37 cellular contexts compared by ENCODE assay signal in the genomic region with DNA sequence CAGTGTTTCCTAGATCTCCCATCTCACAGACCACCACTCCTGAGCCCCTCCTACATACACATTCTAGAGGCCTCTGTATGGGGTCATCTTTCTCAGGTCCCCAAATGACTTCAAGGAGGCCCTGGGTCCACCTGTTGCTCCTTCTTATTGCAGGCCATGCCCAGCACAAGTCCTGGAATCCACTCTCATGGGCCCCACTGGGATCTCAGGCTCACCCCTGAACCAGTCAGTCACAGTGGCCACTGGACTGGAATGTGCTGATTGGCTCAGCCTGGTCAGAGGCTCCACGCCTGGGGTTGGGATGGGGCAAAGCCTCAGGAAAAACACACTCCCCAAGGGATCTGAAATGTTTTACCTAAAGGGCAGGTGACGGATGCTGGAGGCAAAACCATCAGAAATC. TPM values are rescaled to one million over a fixed set of nuclear protein-coding genes. Genes with fewer than 3 reads are reported as not detected.
"Had no signal": no experiment of that assay in that cellular context is flagged by ENCODE, and none has a peak within 500 bp of the region (broad histone marks: within the 10 kb centered on the region; RNA-seq: fewer than 3 reads in every experiment).

No MANE protein-coding gene starts in this region.

- ATAC-seq: activated CD4-positive, alpha-beta T cell treated with anti-CD3 and anti-CD28 coated beads for 36 hours; activated CD8-positive, alpha-beta memory T cell treated with anti-CD3 and anti-CD28 coated beads, Interleukin-2, amount 10 ng/mL, durations not matched to agents 7 days and 5 days; activated CD8-positive, alpha-beta T cell treated with anti-CD3 and anti-CD28 coated beads, Interleukin-2, amount 10 ng/mL, durations not matched to agents 7 days and 5 days; activated naive CD8-positive, alpha-beta T cell treated with anti-CD3 and anti-CD28 coated beads, Interleukin-2, amount 50 U/mL, for 24 hours; body of pancreas; gastroesophageal sphincter; heart right ventricle had no signal

- H3K4me3 ChIP-seq: adrenal gland, body of pancreas, coronary artery, dorsolateral prefrontal cortex, esophagus squamous epithelium, gastroesophageal sphincter, heart right ventricle, hepatocyte had no signal

- H3K36me3 Mint-ChIP-seq: activated CD4-positive, alpha-beta memory T cell treated with anti-CD3 and anti-CD28 coated beads for 36 hours; activated CD8-positive, alpha-beta memory T cell treated with anti-CD3 and anti-CD28 coated beads, Interleukin-2, amount 10 ng/mL, durations not matched to agents 7 days and 5 days; activated naive CD4-positive, alpha-beta T cell treated with anti-CD3 and anti-CD28 coated beads, Interleukin-2, amount 50 U/mL, for 24 hours; activated naive CD8-positive, alpha-beta T cell treated with anti-CD3 and anti-CD28 coated beads for 36 hours had no signal

- H3K4me3 Mint-ChIP-seq: activated CD4-positive, alpha-beta memory T cell treated with anti-CD3 and anti-CD28 coated beads for 36 hours; activated CD4-positive, alpha-beta T cell treated with anti-CD3 and anti-CD28 coated beads for 36 hours; activated CD4-positive, alpha-beta T cell treated with anti-CD3 and anti-CD28 coated beads, Interleukin-2, amount 10 ng/mL, durations not matched to agents 24 days and 14 days; activated CD8-positive, alpha-beta memory T cell treated with anti-CD3 and anti-CD28 coated beads, Interleukin-2, amount 10 ng/mL, durations not matched to agents 7 days and 5 days; activated CD8-positive, alpha-beta T cell treated with anti-CD3 and anti-CD28 coated beads, Interleukin-2, amount 10 ng/mL, durations not matched to agents 7 days and 5 days; activated naive CD4-positive, alpha-beta T cell treated with anti-CD3 and anti-CD28 coated beads, Interleukin-2, amount 50 U/mL, for 24 hours; activated naive CD8-positive, alpha-beta T cell treated with anti-CD3 and anti-CD28 coated beads for 36 hours; activated naive CD8-positive, alpha-beta T cell treated with anti-CD3 and anti-CD28 coated beads, Interleukin-2, amount 50 U/mL, for 24 hours; activated T-helper 1 cell treated with anti-CD3 and anti-CD28 coated beads, Interleukin-12 subunit alpha, Interleukin-12 subunit beta, Interleukin-2, Interleukin-4 antibody, amounts not matched to agents 30 ng/mL and 10 ng/mL and 1 ng/mL, durations not matched to agents 14 hours and 24 hours and 36 hours; central memory CD8-positive, alpha-beta T cell; dendritic cell treated with granulocyte-macrophage colony-stimulating factor and Interleukin-4, amounts not matched to agents 40 ng/mL and 50 ng/mL, for 4 days had no signal

- H3K9me3 Mint-ChIP-seq: activated CD4-positive, alpha-beta memory T cell treated with anti-CD3 and anti-CD28 coated beads for 36 hours; activated CD4-positive, alpha-beta T cell treated with anti-CD3 and anti-CD28 coated beads, Interleukin-2, amount 10 ng/mL, durations not matched to agents 24 days and 14 days; activated naive CD4-positive, alpha-beta T cell treated with anti-CD3 and anti-CD28 coated beads, Interleukin-2, amount 50 U/mL, for 24 hours; activated naive CD8-positive, alpha-beta T cell treated with anti-CD3 and anti-CD28 coated beads, Interleukin-2, amount 50 U/mL, for 24 hours; activated T-helper 1 cell treated with anti-CD3 and anti-CD28 coated beads, Interleukin-12 subunit alpha, Interleukin-12 subunit beta, Interleukin-2, Interleukin-4 antibody, amounts not matched to agents 30 ng/mL and 10 ng/mL and 1 ng/mL, durations not matched to agents 14 hours and 24 hours and 36 hours; activated T-helper 2 cell treated with anti-CD3 and anti-CD28 coated beads, Interferon-gamma antibody, Interleukin-2, Interleukin-4, amounts not matched to agents 10 μg/mL and 5 μg/mL and 100 μg/mL, durations not matched to agents 14 hours and 24 hours and 36 hours; central memory CD8-positive, alpha-beta T cell; dendritic cell treated with granulocyte-macrophage colony-stimulating factor and Interleukin-4, amounts not matched to agents 40 ng/mL and 50 ng/mL, for 4 days had no signal

- H3K27me3 ChIP-seq: adrenal gland, body of pancreas, esophagus squamous epithelium, gastroesophageal sphincter, heart right ventricle, hepatocyte had no signal

- DNase-seq: activated CD4-positive, alpha-beta memory T cell treated with anti-CD3 and anti-CD28 coated beads for 36 hours; activated CD4-positive, alpha-beta T cell treated with anti-CD3 and anti-CD28 coated beads for 36 hours; activated CD4-positive, alpha-beta T cell treated with anti-CD3 and anti-CD28 coated beads, Interleukin-2, amount 10 ng/mL, durations not matched to agents 24 days and 14 days; activated CD4-positive, CD25-positive, alpha-beta regulatory T cell; activated CD4-positive, CD25-positive, alpha-beta regulatory T cell treated with anti-CD3 and anti-CD28 coated beads, Interleukin-2, amount 50 U/mL, for 72 hours; activated CD8-positive, alpha-beta memory T cell treated with anti-CD3 and anti-CD28 coated beads, Interleukin-2, amount 10 ng/mL, durations not matched to agents 7 days and 5 days; activated CD8-positive, alpha-beta memory T cell treated with anti-CD3 and anti-CD28 coated beads, Interleukin-2, amount 50 U/mL, for 4 hours; activated CD8-positive, alpha-beta T cell treated with anti-CD3 and anti-CD28 coated beads, Interleukin-2, amount 10 ng/mL, durations not matched to agents 7 days and 5 days; activated gamma-delta T cell treated with Interleukin-2 at 50 U/mL for 16 hours; activated naive CD4-positive, alpha-beta T cell treated with Interleukin-2 at 50 U/mL for 16 hours; activated naive CD8-positive, alpha-beta T cell treated with anti-CD3 and anti-CD28 coated beads for 36 hours; activated naive CD8-positive, alpha-beta T cell treated with anti-CD3 and anti-CD28 coated beads, Interleukin-2, amount 50 U/mL, for 24 hours; activated T-cell treated with anti-CD3 and anti-CD28 coated beads, Interleukin-2, amount 50 U/mL, for 1 hour; activated T-cell treated with anti-CD3 and anti-CD28 coated beads, Interleukin-2, amount 50 U/mL, for 48 hours; amygdala; aorta; body of pancreas; dorsolateral prefrontal cortex; effector memory CD4-positive, alpha-beta T cell; esophagus squamous epithelium; foreskin melanocyte; heart right ventricle; T-helper 1 cell; T-helper 2 cell had no signal

- H3K27me3 Mint-ChIP-seq: activated CD4-positive, alpha-beta T cell treated with anti-CD3 and anti-CD28 coated beads for 36 hours; activated CD4-positive, alpha-beta T cell treated with anti-CD3 and anti-CD28 coated beads, Interleukin-2, amount 10 ng/mL, durations not matched to agents 24 days and 14 days; activated naive CD4-positive, alpha-beta T cell treated with anti-CD3 and anti-CD28 coated beads, Interleukin-2, amount 50 U/mL, for 24 hours; activated naive CD8-positive, alpha-beta T cell treated with anti-CD3 and anti-CD28 coated beads for 36 hours; activated naive CD8-positive, alpha-beta T cell treated with anti-CD3 and anti-CD28 coated beads, Interleukin-2, amount 50 U/mL, for 24 hours; dendritic cell treated with granulocyte-macrophage colony-stimulating factor and Interleukin-4, amounts not matched to agents 40 ng/mL and 50 ng/mL, for 4 days had no signal

- H3K36me3 ChIP-seq: adrenal gland, esophagus squamous epithelium, gastroesophageal sphincter, heart right ventricle had no signal

- H3K27ac ChIP-seq: adrenal gland, coronary artery, dorsolateral prefrontal cortex, epithelial cell of prostate, esophagus squamous epithelium, gastroesophageal sphincter, heart right ventricle, hepatocyte had no signal

- H3K27ac Mint-ChIP-seq: activated CD4-positive, alpha-beta memory T cell treated with anti-CD3 and anti-CD28 coated beads for 36 hours; activated CD4-positive, alpha-beta T cell treated with anti-CD3 and anti-CD28 coated beads for 36 hours; activated CD4-positive, alpha-beta T cell treated with anti-CD3 and anti-CD28 coated beads, Interleukin-2, amount 10 ng/mL, durations not matched to agents 24 days and 14 days; activated CD8-positive, alpha-beta memory T cell treated with anti-CD3 and anti-CD28 coated beads, Interleukin-2, amount 10 ng/mL, durations not matched to agents 7 days and 5 days; activated CD8-positive, alpha-beta T cell treated with anti-CD3 and anti-CD28 coated beads, Interleukin-2, amount 10 ng/mL, durations not matched to agents 7 days and 5 days; activated naive CD4-positive, alpha-beta T cell treated with anti-CD3 and anti-CD28 coated beads, Interleukin-2, amount 50 U/mL, for 24 hours; activated naive CD8-positive, alpha-beta T cell treated with anti-CD3 and anti-CD28 coated beads for 36 hours; activated naive CD8-positive, alpha-beta T cell treated with anti-CD3 and anti-CD28 coated beads, Interleukin-2, amount 50 U/mL, for 24 hours; activated T-helper 1 cell treated with anti-CD3 and anti-CD28 coated beads, Interleukin-12 subunit alpha, Interleukin-12 subunit beta, Interleukin-2, Interleukin-4 antibody, amounts not matched to agents 30 ng/mL and 10 ng/mL and 1 ng/mL, durations not matched to agents 14 hours and 24 hours and 36 hours; activated T-helper 2 cell treated with anti-CD3 and anti-CD28 coated beads, Interferon-gamma antibody, Interleukin-2, Interleukin-4, amounts not matched to agents 10 μg/mL and 5 μg/mL and 100 μg/mL, durations not matched to agents 14 hours and 24 hours and 36 hours; dendritic cell treated with granulocyte-macrophage colony-stimulating factor and Interleukin-4, amounts not matched to agents 40 ng/mL and 50 ng/mL, for 4 days had no signal

- H3K4me1 ChIP-seq: adrenal gland, esophagus squamous epithelium, gastroesophageal sphincter had no signal

- H3K9me3 ChIP-seq: adrenal gland, body of pancreas, esophagus squamous epithelium, gastroesophageal sphincter had no signal

- H3K4me1 Mint-ChIP-seq: activated CD4-positive, alpha-beta T cell treated with anti-CD3 and anti-CD28 coated beads for 36 hours; activated CD4-positive, alpha-beta T cell treated with anti-CD3 and anti-CD28 coated beads, Interleukin-2, amount 10 ng/mL, durations not matched to agents 24 days and 14 days; activated CD8-positive, alpha-beta memory T cell treated with anti-CD3 and anti-CD28 coated beads, Interleukin-2, amount 10 ng/mL, durations not matched to agents 7 days and 5 days; activated naive CD4-positive, alpha-beta T cell treated with anti-CD3 and anti-CD28 coated beads, Interleukin-2, amount 50 U/mL, for 24 hours; activated naive CD8-positive, alpha-beta T cell treated with anti-CD3 and anti-CD28 coated beads for 36 hours; activated naive CD8-positive, alpha-beta T cell treated with anti-CD3 and anti-CD28 coated beads, Interleukin-2, amount 50 U/mL, for 24 hours; central memory CD8-positive, alpha-beta T cell had no signal

RNA-seq across cellular contexts. Expression of a gene that starts 55.7 kb away (rescaled TPM):
- total RNA-seq: activated CD4-positive, alpha-beta memory T cell treated with anti-CD3 and anti-CD28 coated beads for 36 hours; activated CD4-positive, alpha-beta T cell treated with anti-CD3 and anti-CD28 coated beads for 36 hours; activated CD4-positive, alpha-beta T cell treated with anti-CD3 and anti-CD28 coated beads, Interleukin-2, amount 10 ng/mL, durations not matched to agents 24 days and 14 days; activated CD8-positive, alpha-beta memory T cell treated with anti-CD3 and anti-CD28 coated beads for 36 hours; activated CD8-positive, alpha-beta T cell treated with anti-CD3 and anti-CD28 coated beads, Interleukin-2, amount 10 ng/mL, durations not matched to agents 7 days and 5 days; activated naive CD8-positive, alpha-beta T cell treated with anti-CD3 and anti-CD28 coated beads for 36 hours; activated T-helper 1 cell treated with anti-CD3 and anti-CD28 coated beads, Interleukin-12 subunit alpha, Interleukin-12 subunit beta, Interleukin-2, Interleukin-4 antibody, amounts not matched to agents 30 ng/mL and 10 ng/mL and 1 ng/mL, durations not matched to agents 14 hours and 24 hours and 36 hours; activated T-helper 2 cell treated with anti-CD3 and anti-CD28 coated beads, Interferon-gamma antibody, Interleukin-2, Interleukin-4, amounts not matched to agents 10 μg/mL and 5 μg/mL and 100 μg/mL, durations not matched to agents 14 hours and 24 hours and 36 hours; esophagus squamous epithelium; fibroblast of lung; fibroblast of villous mesenchyme had no signal
- polyA plus RNA-seq: fibroblast of lung had no signal
